ENCODE assay signal across 1 cellular context in the genomic region with DNA sequence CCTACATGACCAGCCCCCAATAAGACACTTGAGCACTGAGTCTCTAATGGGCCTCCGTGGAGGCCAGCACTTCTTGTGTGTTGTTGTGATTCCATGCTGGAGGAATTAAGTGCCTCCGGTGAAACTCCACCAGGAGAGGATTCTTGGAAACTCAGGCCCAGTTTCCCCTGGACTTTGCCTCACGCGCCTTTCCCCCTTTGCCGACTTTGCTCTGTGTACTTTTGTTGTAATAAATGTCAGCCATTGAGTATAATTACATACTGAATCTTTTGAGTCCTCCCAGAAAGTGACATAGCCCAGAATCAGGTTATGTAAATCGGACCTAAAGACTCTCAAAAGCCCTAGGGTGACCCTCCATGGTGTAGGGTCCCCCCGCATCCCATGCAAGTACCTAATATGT.
TF ChIP-seq lines count a peak whose summit lies in the region.

No MANE protein-coding gene starts in this region.

TF ChIP-seq in H1, 55 proteins besides CTCF, POLR2A, EP300 and RAD21:
- TF ChIP-seq SAP30 (IDR thresholded peaks at IDR 0.05; ENCODE audit: insufficient read depth, insufficient replicate concordance, low read length) (no peak), CHD1 (IDR thresholded peaks at IDR 0.05; ENCODE audit: low read depth, low read length) (no peak)
- TF ChIP-seq, protein P1, sequence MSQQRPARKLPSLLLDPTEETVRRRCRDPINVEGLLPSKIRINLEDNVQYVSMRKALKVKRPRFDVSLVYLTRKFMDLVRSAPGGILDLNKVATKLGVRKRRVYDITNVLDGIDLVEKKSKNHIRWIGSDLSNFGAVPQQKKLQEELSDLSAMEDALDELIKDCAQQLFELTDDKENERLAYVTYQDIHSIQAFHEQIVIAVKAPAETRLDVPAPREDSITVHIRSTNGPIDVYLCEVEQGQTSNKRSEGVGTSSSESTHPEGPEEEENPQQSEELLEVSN (IDR thresholded peaks at IDR 0.05): no peak
